ENCODE assay signal across 23 cellular contexts in genomic region chr2:237221443-237221842, GRCh38.
A peak's percentile ranks its signal among the peaks of the same experiment; 100 is the strongest.
DNase-seq lines count a peak whose midpoint lies in the region; TF ChIP-seq lines count a peak whose summit lies in the region.
"Had no signal": no experiment of that assay in that cellular context is flagged by ENCODE, and none has a peak within 500 bp of the region (broad histone marks: within the 10 kb centered on the region; RNA-seq: fewer than 3 reads in every experiment).

No MANE protein-coding gene starts in this region.

- no peak overlapping the region for H4K5ac ChIP-seq in mesendoderm (ENCODE audit: low read length)

- no peak overlapping the region for H2BK15ac ChIP-seq in mesendoderm (replicated peaks; ENCODE audit: low read depth)

- no peak overlapping the region for H2AK5ac ChIP-seq in mesendoderm (ENCODE audit: low read length)

- H3K79me2 ChIP-seq in mesendoderm (ENCODE audit: control insufficient read depth, insufficient read depth, low read length) = no peaks in the 10 kb centered on the region

- H3K27ac ChIP-seq in HUES6 (ENCODE audit: low read depth, low read length) (no peak overlapping the region), mesendoderm (ENCODE audit: low read depth, low read length) (no peak overlapping the region), suprapubic skin (peak overlapping the region; percentile 84), ovary (no peak overlapping the region)
- H3K27ac ChIP-seq: KMS-11 had no signal

- no peak overlapping the region for H3K23ac ChIP-seq in mesendoderm (ENCODE audit: low read length)

- H3K79me1 ChIP-seq in mesendoderm (ENCODE audit: low read length) = no peaks in the 10 kb centered on the region

- no CpG with 5 or more reads among the region's 8 CpGs for WGBS in mesendoderm (ENCODE audit: extremely low coverage, insufficient coverage, low lambda C conversion rate)
- WGBS in suprapubic skin = 89% methylated on average over 8 of the region's 8 CpGs
- 91 to 96% (median 94%) methylated on average over 8 of the region's 8 CpGs for WGBS in ovary, 3 donors

- no peak for DNase-seq in adipocyte (ENCODE audit: low read depth)
- DNase-seq in mesendoderm = no peak
- no peak for DNase-seq in suprapubic skin (ENCODE audit: low spot score in 2 of 2)
- no peak for DNase-seq in NK-92 treated with Interleukin-12 subunit alpha and Interleukin-12 subunit beta, amount 100 ng/mL, for 24 hours (lab: John Stamatoyannopoulos, UW)
- DNase-seq in ureter (ENCODE audit: low spot score) = no peak
- no peak for DNase-seq in ovary
- no peak for DNase-seq in NCI-H1694 (lab: John Stamatoyannopoulos, UW)
- DNase-seq: activated B cell treated with CpG ODN at 0.5 μM for 24 hours; activated CD4-positive, alpha-beta memory T cell treated with anti-CD3 and anti-CD28 coated beads, Interleukin-2, amount 10 ng/mL, durations not matched to agents 7 days and 5 days; activated naive CD4-positive, alpha-beta T cell treated with anti-CD3 and anti-CD28 coated beads, Interleukin-2, amount 10 ng/mL, durations not matched to agents 7 days and 5 days; activated T-cell treated with anti-CD3 and anti-CD28 coated beads, Interleukin-2, amount 50 U/mL, for 24 hours; aorta; DMS79 treated with DMSO at 0.1 percent for 48 hours; MV-4-11; NCI-H187; NCI-H774; nucleus accumbens; SIG-M5; T-helper 2 cell had no signal

- no peak overlapping the region for H2BK5ac ChIP-seq in mesendoderm (ENCODE audit: low read length)

- intact Hi-C loops in ovary (cut with DNase I) = no loop called here

- H3K9ac ChIP-seq in HUES6 (ENCODE audit: low read length) = peak overlapping the region; percentile 7
- H3K9ac ChIP-seq in adipocyte (ENCODE audit: low read length) = peak overlapping the region; percentile 90
- no peak overlapping the region for H3K9ac ChIP-seq in mesendoderm (ENCODE audit: low read length)
- H3K9ac ChIP-seq: KMS-11 had no signal

- no peak overlapping the region for H3K18ac ChIP-seq in mesendoderm (ENCODE audit: low read length)

- H3K56ac ChIP-seq in mesendoderm (ENCODE audit: low read length) = peak overlapping the region; percentile 25

- H3K36me3 ChIP-seq in HUES6 (ENCODE audit: control insufficient read depth, insufficient read depth, low read length) = no peaks in the 10 kb centered on the region
- no peaks in the 10 kb centered on the region for H3K36me3 ChIP-seq in adipocyte (ENCODE audit: control insufficient read depth, insufficient read depth, low read length, severe bottlenecking)
- H3K36me3 ChIP-seq in mesendoderm (ENCODE audit: control insufficient read depth, insufficient read depth, low read length) = no peaks in the 10 kb centered on the region
- no peaks in the 10 kb centered on the region for H3K36me3 ChIP-seq in suprapubic skin
- H3K36me3 ChIP-seq in ovary = no peaks in the 10 kb centered on the region
- H3K36me3 ChIP-seq: tibial nerve had no signal

- TF ChIP-seq POLR2A in suprapubic skin (IDR thresholded peaks at IDR 0.05) (no peak), ovary (IDR thresholded peaks at IDR 0.05) (no peak)

- H4K8ac ChIP-seq in mesendoderm (ENCODE audit: low read depth, low read length) = no peak overlapping the region

- TF ChIP-seq EP300 in suprapubic skin (IDR thresholded peaks at IDR 0.05) = no peak
- no peak for TF ChIP-seq EP300 in ovary (IDR thresholded peaks at IDR 0.05)

- TF ChIP-seq CTCF in suprapubic skin (IDR thresholded peaks at IDR 0.05) (no peak), ovary (IDR thresholded peaks at IDR 0.05) (no peak)

- H3K4me2 ChIP-seq in mesendoderm (ENCODE audit: low read length) = no peak overlapping the region
- H3K4me2 ChIP-seq: KMS-11 had no signal

- peaks cover 27% of the 10 kb centered on the region for H3K4me1 ChIP-seq in HUES6 (ENCODE audit: control insufficient read depth, insufficient read depth, low read length)
- H3K4me1 ChIP-seq in adipocyte (ENCODE audit: control insufficient read depth, insufficient read depth, low read length) = peaks cover 61% of the 10 kb centered on the region
- H3K4me1 ChIP-seq in mesendoderm (ENCODE audit: control insufficient read depth, low read depth, low read length) = peaks cover 4% of the 10 kb centered on the region
- H3K4me1 ChIP-seq in suprapubic skin = peaks cover 26% of the 10 kb centered on the region
- H3K4me1 ChIP-seq in ovary (ENCODE audit: insufficient read depth) = peaks cover 15% of the 10 kb centered on the region

- H3K4ac ChIP-seq in mesendoderm (ENCODE audit: low read depth, low read length) = no peak overlapping the region

- H3K27me3 ChIP-seq in HUES6 (ENCODE audit: control insufficient read depth, insufficient read depth, low read length) = no peaks in the 10 kb centered on the region
- no peaks in the 10 kb centered on the region for H3K27me3 ChIP-seq in adipocyte (replicated peaks; ENCODE audit: control insufficient read depth, insufficient read depth, low read length)
- H3K27me3 ChIP-seq in mesendoderm (ENCODE audit: insufficient read depth, low read length, poor library complexity) = no peaks in the 10 kb centered on the region
- no peaks in the 10 kb centered on the region for H3K27me3 ChIP-seq in suprapubic skin
- no peaks in the 10 kb centered on the region for H3K27me3 ChIP-seq in ovary
- H3K27me3 ChIP-seq: tibial nerve had no signal

- H3K9me3 ChIP-seq in HUES6 (ENCODE audit: control insufficient read depth, insufficient read depth, low read depth, low read length) (peaks cover under 1% of the 10 kb centered on the region; the same call in 1 of the 2 replicates), adipocyte (ENCODE audit: control insufficient read depth, low read length) (no peaks in the 10 kb centered on the region), suprapubic skin (no peaks in the 10 kb centered on the region), ovary (no peaks in the 10 kb centered on the region)
- H3K9me3 ChIP-seq: tibial nerve had no signal

- H2BK120ac ChIP-seq in mesendoderm (ENCODE audit: low read depth, low read length) = no peak overlapping the region

- H3K4me3 ChIP-seq in HUES6 (ENCODE audit: low read depth, low read length) (no peak overlapping the region), adipocyte (ENCODE audit: low read length) (peak overlapping the region; percentile 48), mesendoderm (ENCODE audit: low read length) (no peak overlapping the region), suprapubic skin (no peak overlapping the region), ovary (no peak overlapping the region)
- H3K4me3 ChIP-seq: lung, tibial nerve had no signal
